In the genomic region with DNA sequence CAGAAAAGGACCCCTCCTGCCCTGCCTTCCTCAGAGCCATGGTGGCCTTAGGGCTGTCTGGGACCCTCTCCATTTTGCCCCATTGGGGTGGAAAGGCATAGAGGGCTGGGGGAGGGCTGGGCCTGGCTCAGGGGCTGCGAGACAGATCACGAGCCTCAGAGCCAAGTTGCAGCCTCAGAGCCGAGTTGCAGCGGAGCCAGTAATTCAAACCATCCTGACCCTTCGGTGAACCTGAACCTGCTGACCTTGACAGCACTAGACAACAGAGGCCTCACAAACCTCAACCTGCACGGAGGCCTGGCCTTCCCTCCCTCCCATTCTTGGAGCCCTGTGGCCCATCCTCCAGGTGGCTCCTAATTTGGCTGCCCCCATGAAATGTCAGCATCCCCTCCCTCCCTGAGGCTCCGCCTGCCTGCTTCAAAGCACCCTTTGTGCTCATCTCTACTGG, we compare ENCODE assay signal across 21 cellular contexts. TPM values are rescaled to one million over a fixed set of nuclear protein-coding genes. Genes with fewer than 3 reads are reported as not detected.
A peak's percentile ranks its signal among the peaks of the same experiment; 100 is the strongest.
DNase-seq lines count a peak whose midpoint lies in the region; TF ChIP-seq lines count a peak whose summit lies in the region.
"Had no signal": no experiment of that assay in that cellular context is flagged by ENCODE, and none has a peak within 500 bp of the region (broad histone marks: within the 10 kb centered on the region; RNA-seq: fewer than 3 reads in every experiment).

No MANE protein-coding gene starts in this region.

- H3K79me2 ChIP-seq in mammary epithelial cell (ENCODE audit: insufficient read depth, low read length): no peaks in the 10 kb centered on the region

- H2AFZ ChIP-seq in mammary epithelial cell (ENCODE audit: low read depth, low read length): no peak overlapping the region

- peak overlapping the region in 1 of 5 experiments; percentile 15 for H3K4me3 Mint-ChIP-seq in brain
- H3K4me3 Mint-ChIP-seq: CD4-positive, CD25-positive, alpha-beta regulatory T cell had no signal

- no peaks in the 10 kb centered on the region for H4K20me1 ChIP-seq in mammary epithelial cell (ENCODE audit: insufficient read depth, low read length)

- H3K4me2 ChIP-seq in mammary epithelial cell (ENCODE audit: insufficient read depth, low read depth, low read length): no peak overlapping the region

- H3K4me3 ChIP-seq in mammary epithelial cell (replicated peaks in 1 of 3; ENCODE audit: insufficient read depth in 1 of 3, low read depth in 2 of 3, low read length in 3 of 3): no peak overlapping the region
- H3K4me3 ChIP-seq: SJSA1 had no signal

- H3K9ac ChIP-seq in mammary epithelial cell (ENCODE audit: insufficient read depth, low read length): no peak overlapping the region

- no peaks in the 10 kb centered on the region for H3K4me1 ChIP-seq in mammary epithelial cell (ENCODE audit: insufficient read depth, low read length)
- H3K4me1 ChIP-seq: Caco-2, SJSA1 had no signal

- H3K27ac Mint-ChIP-seq in brain: peak overlapping the region in 3 of 5 experiments; percentile 15 to 26 (median 17)
- H3K27ac Mint-ChIP-seq: CD4-positive, CD25-positive, alpha-beta regulatory T cell had no signal

- no peak overlapping the region for H3K27ac ChIP-seq in mammary epithelial cell (ENCODE audit: insufficient read depth, low read depth, low read length)
- H3K27ac ChIP-seq: SJSA1 had no signal

- H3K9me3 ChIP-seq in mammary epithelial cell (replicated peaks; ENCODE audit: insufficient read depth, low read length): no peaks in the 10 kb centered on the region
- H3K9me3 ChIP-seq: Caco-2, SJSA1 had no signal

- in situ Hi-C loops in GM13976 (cut with MboI; ENCODE audit: low sequenced_read_pairs, unreplicated experiment): no loop called here
- in situ Hi-C loops in mammary epithelial cell (cut with MboI; ENCODE audit: low sequenced_read_pairs in 2 of 2): no loop called here

- peaks cover 51% of the 10 kb centered on the region for H3K4me1 Mint-ChIP-seq in brain
- H3K4me1 Mint-ChIP-seq: CD4-positive, CD25-positive, alpha-beta regulatory T cell had no signal

- intact Hi-C loops in mammary epithelial cell (cut with micrococcal nuclease): no loop called here

- DNase-seq in GM13976 (ENCODE audit: low spot score) (peak; percentile 22), mesenteric fat pad (ENCODE audit: low spot score) (peak; percentile 86), retina (peak; percentile 60), mammary epithelial cell (no peak), A172 (ENCODE audit: low spot score) (no peak)
- DNase-seq in activated CD4-positive, CD25-positive, alpha-beta regulatory T cell treated with anti-CD3 and anti-CD28 coated beads, Interleukin-2, amount 50 U/mL, for 72 hours: no peak
- DNase-seq: Caco-2; CD4-positive, CD25-positive, alpha-beta regulatory T cell; DMS 273 treated with DMSO at 0.1 percent for 48 hours; DND-41; Kasumi-1; NCI-H2081; NCI-H2171; NCI-H524 treated with DMSO at 0.1 percent for 48 hours had no signal

- no peaks in the 10 kb centered on the region for H3K36me3 ChIP-seq in mammary epithelial cell (ENCODE audit: insufficient read depth, low read length)
- H3K36me3 ChIP-seq: SJSA1 had no signal

- no peaks in the 10 kb centered on the region for H3K36me3 Mint-ChIP-seq in brain
- H3K36me3 Mint-ChIP-seq: CD4-positive, CD25-positive, alpha-beta regulatory T cell had no signal

- H3K27me3 ChIP-seq in mammary epithelial cell (ENCODE audit: insufficient read depth, low read length): peaks cover 4% of the 10 kb centered on the region

- peaks cover 0 to 5% (median 0%) of the 10 kb centered on the region in 5 experiments for H3K9me3 Mint-ChIP-seq in brain
- H3K9me3 Mint-ChIP-seq: CD4-positive, CD25-positive, alpha-beta regulatory T cell had no signal

- WGBS in mammary epithelial cell (ENCODE audit: low coverage, missing lambda C conversion rate): 11% methylated on average over 2 of the region's 7 CpGs

- BruUV-seq in mammary epithelial cell (replicated peaks; lab: Mats Ljungman, UMichigan): no TSS peak

- no peak for TF ChIP-seq CTCF in GM13976 (IDR thresholded peaks at IDR 0.05; ENCODE audit: borderline replicate concordance, control extremely low read depth, extremely low read depth, insufficient read depth, missing control alignments)
- TF ChIP-seq CTCF in brain (conservative IDR thresholded peaks at IDR 0.05): no peak
- TF ChIP-seq CTCF in mammary epithelial cell (conservative IDR thresholded peaks at IDR 0.05 in 1 of 2, IDR thresholded peaks at IDR 0.05 in 1 of 2; ENCODE audit: extremely low read depth in 1 of 2, insufficient read depth in 1 of 2, low read depth in 1 of 2, low read length in 2 of 2): no peak

- CTCF ChIA-PET in mammary epithelial cell (lab: Charles Lee; ENCODE audit: low non-redundant PET): no interaction called here

- peaks cover 26% of the 10 kb centered on the region for H3K27me3 Mint-ChIP-seq in brain

- dilution Hi-C loops in mammary epithelial cell (cut with HindIII; ENCODE audit: low sequenced_read_pairs): no loop called here

RNA-seq across cellular contexts. Expression of a gene that starts 45.4 kb away (rescaled TPM):
- not detected for polyA plus RNA-seq in brain (ENCODE audit: insufficient read depth, low read depth, low replicate concordance)
- not detected for total RNA-seq in mesenteric fat pad
- not detected for total RNA-seq in mammary epithelial cell
- polyA plus RNA-seq in mammary epithelial cell: not detected
- not detected for polyA minus RNA-seq in mammary epithelial cell
- 0.07 TPM in 1 of 2 replicates, not detected in the other for total RNA-seq in A172 (2014; rRNA removed; shearing (Covaris generic))
- total RNA-seq: A673; CD4-positive, CD25-positive, alpha-beta regulatory T cell; H4; MCF 10A; Right ventricle myocardium inferior; SJSA1 had no signal
- polyA plus RNA-seq: BJ had no signal

Comparison
In these comparisons a context has a peak if more than half of its experiments do, and no peak if none do; other contexts are left out.
1. DNase-seq: peak in GM13976 (single experiment), mesenteric fat pad (single experiment) and retina (single experiment); none in mammary epithelial cell (single experiment), activated CD4-positive, CD25-positive, alpha-beta regulatory T cell treated with anti-CD3 and anti-CD28 coated beads, Interleukin-2, amount 50 U/mL, for 72 hours (single experiment) and A172 (single experiment).